Comparison of ENCODE assay signal across 14 cellular contexts in genomic region chr6:19322691-19323470, GRCh38.
DNase-seq lines count a peak whose midpoint lies in the region; ATAC-seq and TF ChIP-seq lines count a peak whose summit lies in the region.
"Had no signal": no experiment of that assay in that cellular context is flagged by ENCODE, and none has a peak within 500 bp of the region (broad histone marks: within the 10 kb centered on the region; RNA-seq: fewer than 3 reads in every experiment).

No MANE protein-coding gene starts in this region.

- H3K4me1 Mint-ChIP-seq in Calu3 (ENCODE audit: low read depth, unreplicated experiment) = no peaks in the 10 kb centered on the region
- H3K4me1 Mint-ChIP-seq: natural killer cell had no signal

- no peaks in the 10 kb centered on the region for H3K9me3 ChIP-seq in mammary epithelial cell (replicated peaks; ENCODE audit: insufficient read depth, low read length)
- H3K9me3 ChIP-seq in left lung = no peaks in the 10 kb centered on the region
- H3K9me3 ChIP-seq: adrenal gland, right atrium auricular region, vagina had no signal

- intact Hi-C loops in mammary epithelial cell (cut with micrococcal nuclease) (loop anchor here (2.0 kb wide), 2 partner anchors 298 to 326 kb away; no protein-coding TSS in a partner anchor), left lung (cut with DNase I) (no loop called here), Calu3 (cut with micrococcal nuclease; ENCODE audit: unreplicated experiment) (no loop called here)

- H3K4me3 ChIP-seq in AG09309 (ENCODE audit: control insufficient read depth, low read depth, low read length) = no peak overlapping the region
- H3K4me3 ChIP-seq in mammary epithelial cell (replicated peaks in 1 of 3; ENCODE audit: insufficient read depth in 1 of 3, low read depth in 2 of 3, low read length in 3 of 3) = no peak overlapping the region
- no peak overlapping the region for H3K4me3 ChIP-seq in left lung
- H3K4me3 ChIP-seq: adrenal gland, right atrium auricular region, vagina had no signal

- TF ChIP-seq CTCF in AG09309 (IDR thresholded peaks at IDR 0.05; ENCODE audit: control insufficient read depth, insufficient read depth, low read depth, low read length, missing control alignments) (peak; percentile 16), mammary epithelial cell (conservative IDR thresholded peaks at IDR 0.05 in 1 of 2, IDR thresholded peaks at IDR 0.05 in 1 of 2; ENCODE audit: extremely low read depth in 1 of 2, insufficient read depth in 1 of 2, low read depth in 1 of 2, low read length in 2 of 2) (peak; percentile 7 to 40), left lung (IDR thresholded peaks at IDR 0.05) (no peak), Calu3 (IDR thresholded peaks at IDR 0.05; ENCODE audit: unreplicated experiment) (no peak)

- CTCF ChIA-PET in mammary epithelial cell (lab: Charles Lee; ENCODE audit: low non-redundant PET) (interaction anchor here (1.3 kb wide), 1 partner anchor 298 kb away, joined by 5 read pairs; no protein-coding TSS in a partner anchor), Calu3 (lab: Charles Lee) (no interaction called here)

- peaks cover 12% of the 10 kb centered on the region for H3K9me3 Mint-ChIP-seq in Calu3 (ENCODE audit: low read depth, unreplicated experiment)

- ATAC-seq in left lung (peak; percentile 27), GM18498 (IDR thresholded peaks at IDR 0.05; ENCODE audit: unreplicated experiment) (no peak)
- ATAC-seq: natural killer cell had no signal

- H3K36me3 ChIP-seq in mammary epithelial cell (ENCODE audit: insufficient read depth, low read length) = no peaks in the 10 kb centered on the region
- H3K36me3 ChIP-seq in left lung = no peaks in the 10 kb centered on the region
- H3K36me3 ChIP-seq: adrenal gland, right atrium auricular region, vagina had no signal

- BruUV-seq in mammary epithelial cell (replicated peaks; lab: Mats Ljungman, UMichigan) (no TSS peak), Calu3 (replicated peaks; lab: Mats Ljungman, UMichigan) (no TSS peak)

- in situ Hi-C loops in mammary epithelial cell (cut with MboI; ENCODE audit: low sequenced_read_pairs in 2 of 2) = no loop called here

- H3K27me3 ChIP-seq in mammary epithelial cell (ENCODE audit: insufficient read depth, low read length) (no peaks in the 10 kb centered on the region), left lung (no peaks in the 10 kb centered on the region)
- H3K27me3 ChIP-seq: adrenal gland, right atrium auricular region, vagina had no signal

- DNase-seq in AG09309 (ENCODE audit: low read depth) (peak; percentile 74), NAMALWA (ENCODE audit: low spot score) (peak; percentile 11), mammary epithelial cell (peak; percentile 26), left lung (no peak), LoVo (ENCODE audit: low spot score) (no peak), Calu3 (no peak), NCI-H345 treated with DMSO at 0.1 percent for 48 hours (lab: John Stamatoyannopoulos, UW; ENCODE audit: unreplicated experiment) (no peak)
- DNase-seq: adrenal gland, natural killer cell, NCI-H2081 treated with DMSO at 0.1 percent for 48 hours, NCI-H69 had no signal

- H3K27ac ChIP-seq in mammary epithelial cell (ENCODE audit: insufficient read depth, low read depth, low read length) (no peak overlapping the region), left lung (no peak overlapping the region)
- H3K27ac ChIP-seq: adrenal gland, right atrium auricular region, vagina had no signal

- no peak overlapping the region for H3K4me3 Mint-ChIP-seq in Calu3 (ENCODE audit: low read depth, unreplicated experiment)
- H3K4me3 Mint-ChIP-seq: natural killer cell had no signal

- no peak overlapping the region for H3K9ac ChIP-seq in mammary epithelial cell (ENCODE audit: insufficient read depth, low read length)

- no peaks in the 10 kb centered on the region for H3K27me3 Mint-ChIP-seq in Calu3 (ENCODE audit: unreplicated experiment)

- 13% methylated on average over 5 of the region's 5 CpGs for WGBS in mammary epithelial cell (ENCODE audit: low coverage, missing lambda C conversion rate)

- no peak overlapping the region for H2AFZ ChIP-seq in mammary epithelial cell (ENCODE audit: low read depth, low read length)

- H3K4me2 ChIP-seq in mammary epithelial cell (ENCODE audit: insufficient read depth, low read depth, low read length) = no peak overlapping the region

- H3K27ac Mint-ChIP-seq in Calu3 (ENCODE audit: unreplicated experiment) = no peak overlapping the region
- H3K27ac Mint-ChIP-seq: natural killer cell had no signal

- H3K79me2 ChIP-seq in mammary epithelial cell (ENCODE audit: insufficient read depth, low read length) = no peaks in the 10 kb centered on the region

- dilution Hi-C loops in mammary epithelial cell (cut with HindIII; ENCODE audit: low sequenced_read_pairs) = no loop called here

- no peaks in the 10 kb centered on the region for H4K20me1 ChIP-seq in mammary epithelial cell (ENCODE audit: insufficient read depth, low read length)

- H3K36me3 Mint-ChIP-seq in Calu3 (ENCODE audit: insufficient read depth, unreplicated experiment) = no peaks in the 10 kb centered on the region

- H3K4me1 ChIP-seq in mammary epithelial cell (ENCODE audit: insufficient read depth, low read length) = no peaks in the 10 kb centered on the region
- H3K4me1 ChIP-seq in left lung = no peaks in the 10 kb centered on the region
- H3K4me1 ChIP-seq: adrenal gland, right atrium auricular region had no signal

Comparison
In these comparisons a context has a peak if more than half of its experiments do, and no peak if none do; other contexts are left out.
1. DNase-seq: peak in AG09309 (single experiment), NAMALWA (single experiment) and mammary epithelial cell (single experiment); none in left lung (0 of 2), LoVo (single experiment), Calu3 (single experiment) and NCI-H345 treated with DMSO at 0.1 percent for 48 hours (single experiment).
2. CTCF ChIP-seq: peak in AG09309 (single experiment) and mammary epithelial cell (2 of 2); none in left lung (0 of 2) and Calu3 (single experiment).